Comparison of ENCODE assay signal across 8 cellular contexts in genomic region chr2:33476100-33476792, GRCh38.
DNase-seq lines count a peak whose midpoint lies in the region; ATAC-seq and TF ChIP-seq lines count a peak whose summit lies in the region.

A gene with protein sequence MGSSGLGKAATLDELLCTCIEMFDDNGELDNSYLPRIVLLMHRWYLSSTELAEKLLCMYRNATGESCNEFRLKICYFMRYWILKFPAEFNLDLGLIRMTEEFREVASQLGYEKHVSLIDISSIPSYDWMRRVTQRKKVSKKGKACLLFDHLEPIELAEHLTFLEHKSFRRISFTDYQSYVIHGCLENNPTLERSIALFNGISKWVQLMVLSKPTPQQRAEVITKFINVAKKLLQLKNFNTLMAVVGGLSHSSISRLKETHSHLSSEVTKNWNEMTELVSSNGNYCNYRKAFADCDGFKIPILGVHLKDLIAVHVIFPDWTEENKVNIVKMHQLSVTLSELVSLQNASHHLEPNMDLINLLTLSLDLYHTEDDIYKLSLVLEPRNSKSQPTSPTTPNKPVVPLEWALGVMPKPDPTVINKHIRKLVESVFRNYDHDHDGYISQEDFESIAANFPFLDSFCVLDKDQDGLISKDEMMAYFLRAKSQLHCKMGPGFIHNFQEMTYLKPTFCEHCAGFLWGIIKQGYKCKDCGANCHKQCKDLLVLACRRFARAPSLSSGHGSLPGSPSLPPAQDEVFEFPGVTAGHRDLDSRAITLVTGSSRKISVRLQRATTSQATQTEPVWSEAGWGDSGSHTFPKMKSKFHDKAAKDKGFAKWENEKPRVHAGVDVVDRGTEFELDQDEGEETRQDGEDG (plus strand): TSS chr2:33476649. CDS start chr2:33515137, 38,488 bp downstream.

- no peak for TF ChIP-seq CTCF in choroid plexus epithelial cell (conservative IDR thresholded peaks at IDR 0.05; ENCODE audit: low read depth, low read length)

- H3K4me3 ChIP-seq in choroid plexus epithelial cell (ENCODE audit: low read depth, low read length): peak within 1 kb of the TSS; percentile 62

- peak; percentile 49 for ATAC-seq in HG02973 (IDR thresholded peaks at IDR 0.05; ENCODE audit: unreplicated experiment)

- peak; percentile 56 for DNase-seq in SIG-M5 treated with dmso at 0.1 percent for 504 hours (lab: John Stamatoyannopoulos, UW; ENCODE audit: unreplicated experiment)
- DNase-seq in SIG-M5 (lab: John Stamatoyannopoulos, UW): no peak
- peak; percentile 74 for DNase-seq in NCI-H2171 (lab: John Stamatoyannopoulos, UW)
- peak; percentile 22 to 33 for DNase-seq in activated CD4-positive, alpha-beta T cell treated with anti-CD3 and anti-CD28 coated beads for 24 hours (ENCODE audit: low read depth in 2 of 2)
- DNase-seq in choroid plexus epithelial cell (ENCODE audit: low read depth): peak; percentile 99
- DNase-seq in kidney tubule cell (ENCODE audit: low spot score): peak; percentile 88
- DNase-seq in stimulated activated CD4-positive, alpha-beta T cell treated with anti-CD3 and anti-CD28 coated beads, Interleukin-15, amount 100 ng/mL, for 48 hours (ENCODE audit: low read depth in 2 of 2): peak; percentile 30 to 41
